ENCODE assay signal across 8 cellular contexts in the genomic region with DNA sequence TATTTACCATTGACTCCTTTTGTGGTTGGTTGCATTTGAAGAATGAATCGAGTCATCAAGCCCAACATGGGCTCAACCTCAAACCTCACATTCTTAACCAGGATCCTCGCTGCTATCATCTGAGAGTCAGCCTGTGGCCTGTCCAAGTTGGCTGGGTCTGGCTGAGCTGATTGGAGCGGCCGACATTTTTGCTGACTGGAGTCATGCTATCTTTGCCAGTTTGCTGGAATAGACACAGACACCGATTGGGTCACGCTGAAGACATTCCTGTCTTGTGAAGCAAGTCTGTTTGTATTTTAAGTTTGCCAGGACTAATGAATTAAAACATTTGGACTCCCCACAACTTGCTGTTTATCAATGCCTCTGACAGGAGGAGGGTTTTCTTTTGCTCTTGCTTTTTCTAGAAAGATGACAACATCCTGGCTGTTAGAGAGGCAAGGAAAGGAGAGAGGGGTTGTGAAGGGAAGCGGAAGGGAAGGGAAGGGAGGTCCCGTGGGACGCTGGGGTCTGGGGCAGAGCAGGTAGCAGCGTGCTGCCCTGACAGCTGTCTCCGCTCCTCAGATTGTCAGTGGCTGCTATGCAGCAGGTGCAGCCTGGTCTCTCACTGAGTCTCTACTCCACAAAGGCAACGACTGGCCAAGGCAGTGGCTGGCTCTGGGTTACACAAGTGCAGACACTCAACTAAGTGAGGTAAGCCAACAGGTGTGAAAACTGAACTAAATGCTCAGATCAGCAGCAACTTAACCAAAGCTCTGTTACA. TPM values are rescaled to one million over a fixed set of nuclear protein-coding genes. Genes with fewer than 3 reads are reported as not detected.
A peak's percentile ranks its signal among the peaks of the same experiment; 100 is the strongest.
DNase-seq lines count a peak whose midpoint lies in the region; ATAC-seq lines count a peak whose summit lies in the region.

A gene with protein sequence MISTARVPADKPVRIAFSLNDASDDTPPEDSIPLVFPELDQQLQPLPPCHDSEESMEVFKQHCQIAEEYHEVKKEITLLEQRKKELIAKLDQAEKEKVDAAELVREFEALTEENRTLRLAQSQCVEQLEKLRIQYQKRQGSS (plus strand): TSS at position 411 of the 760 bp plus-strand sequence. CDS start 2,701 bp downstream, outside the sequence.

- no peak for ATAC-seq in GM21526 (IDR thresholded peaks at IDR 0.05; ENCODE audit: low FRiP score, unreplicated experiment)

- intact Hi-C loops in posterior vena cava (cut with DNase I): no loop called here

- DNase-seq in ELR (ENCODE audit: low read depth) (peak; percentile 98), NCI-H774 (lab: John Stamatoyannopoulos, UW) (peak; percentile 50), fibroblast of peridontal ligament (ENCODE audit: extremely low read depth) (peak; percentile 100), posterior vena cava (ENCODE audit: low spot score) (peak; percentile 93), GDM1 (lab: John Stamatoyannopoulos, UW) (no peak), HuH-7.5 (ENCODE audit: low spot score) (no peak)
- no peak for DNase-seq in activated naive CD4-positive, alpha-beta T cell treated with anti-CD3 and anti-CD28 coated beads, Interleukin-2, amount 50 U/mL, for 16 hours

RNA-seq across cellular contexts. Expression of the gene that starts here (rescaled TPM):
- 10 to 100 TPM; 17.1 to 58.0 TPM for total RNA-seq in posterior vena cava

Comparison
In these comparisons a context has a peak if more than half of its experiments do, and no peak if none do; other contexts are left out.
1. DNase-seq: peak in ELR (single experiment), NCI-H774 (single experiment), fibroblast of peridontal ligament (single experiment) and posterior vena cava (single experiment); none in GDM1 (single experiment), HuH-7.5 (single experiment) and activated naive CD4-positive, alpha-beta T cell treated with anti-CD3 and anti-CD28 coated beads, Interleukin-2, amount 50 U/mL, for 16 hours (single experiment).